ENCODE assay signal across 8 cellular contexts in genomic region chr17:75412455-75413317, GRCh38. TPM values are rescaled to one million over a fixed set of nuclear protein-coding genes. Genes with fewer than 3 reads are reported as not detected.
DNase-seq lines count a peak whose midpoint lies in the region; ATAC-seq and TF ChIP-seq lines count a peak whose summit lies in the region.

No MANE protein-coding gene starts in this region.

- peak; percentile 71 for ATAC-seq in HG02642 (IDR thresholded peaks at IDR 0.05; ENCODE audit: poor library complexity, unreplicated experiment)
- no peak for ATAC-seq in HG02981 (IDR thresholded peaks at IDR 0.05; ENCODE audit: unreplicated experiment)

- no peaks in the 10 kb centered on the region for H3K9me3 Mint-ChIP-seq in Calu3 (ENCODE audit: low read depth, unreplicated experiment)

- H3K4me1 Mint-ChIP-seq in Calu3 (ENCODE audit: low read depth, unreplicated experiment), result no peaks in the 10 kb centered on the region

- BruUV-seq in Calu3 (replicated peaks; lab: Mats Ljungman, UMichigan), result no TSS peak

- intact Hi-C loops in Calu3 (cut with micrococcal nuclease; ENCODE audit: unreplicated experiment), result loop anchor here (5.0 kb wide), 1 partner anchor 300 kb away; no protein-coding TSS in a partner anchor

- TF ChIP-seq CTCF in Calu3 (IDR thresholded peaks at IDR 0.05; ENCODE audit: unreplicated experiment), result peak; percentile 80

- peaks cover 75% of the 10 kb centered on the region for H3K27me3 Mint-ChIP-seq in Calu3 (ENCODE audit: unreplicated experiment)

- no peak overlapping the region for H3K27ac Mint-ChIP-seq in Calu3 (ENCODE audit: unreplicated experiment)

- CTCF ChIA-PET in Calu3 (lab: Charles Lee), result interaction anchor here (0.6 to 1.5 kb wide), 9 partner anchors 62 to 1101 kb away, joined by 3 to 10 read pairs (median 4); partner anchors contain the start of genes MIF4GD and SLC25A19

- H3K4me3 Mint-ChIP-seq in Calu3 (ENCODE audit: low read depth, unreplicated experiment), result no peak overlapping the region

- DNase-seq in Calu3 (peak; percentile 70), NCI-H226 (peak; percentile 22), cerebellar cortex (ENCODE audit: low spot score) (peak; percentile 77), left kidney (ENCODE audit: low read depth, low spot score) (peak; percentile 90)
- DNase-seq in activated CD4-positive, CD25-positive, alpha-beta regulatory T cell (lab: John Stamatoyannopoulos, UW), result peak; percentile 9 to 51 (median 26)
- peak; percentile 76 for DNase-seq in stimulated activated CD4-positive, alpha-beta T cell treated with anti-CD3 and anti-CD28 coated beads, Interleukin-4, amount 100 ng/mL, for 24 hours

- H3K36me3 Mint-ChIP-seq in Calu3 (ENCODE audit: insufficient read depth, unreplicated experiment), result no peaks in the 10 kb centered on the region

RNA-seq across cellular contexts. Expression of gene GRB2, which starts 7.2 kb away (rescaled TPM):
- total RNA-seq in Calu3 (2022), result 79.7 and 99.9 TPM in 2 replicates

RNA-seq across cellular contexts. Expression of gene TMEM94, which starts 43.7 kb away (rescaled TPM):
- total RNA-seq in Calu3 (2022), result 55.0 and 63.4 TPM in 2 replicates

Comparison
In these comparisons a context has a peak if more than half of its experiments do, and no peak if none do; other contexts are left out.
1. DNase-seq: peak in every context shown above with its lines; median percentile 90 in left kidney; 77 in cerebellar cortex; 76 in stimulated activated CD4-positive, alpha-beta T cell treated with anti-CD3 and anti-CD28 coated beads, Interleukin-4, amount 100 ng/mL, for 24 hours; 70 in Calu3; 26 in activated CD4-positive, CD25-positive, alpha-beta regulatory T cell; 22 in NCI-H226.